ENCODE assay signal across 1 cellular context in genomic region chr2:48287971-48288370, GRCh38.
TF ChIP-seq lines count a peak whose summit lies in the region.

No MANE protein-coding gene starts in this region.

TF ChIP-seq in GM23338, 12 proteins besides CTCF, POLR2A, EP300 and RAD21 (continued from another document):
- no peak for TF ChIP-seq REST (IDR thresholded peaks at IDR 0.05; ENCODE audit: unreplicated experiment)
- TF ChIP-seq POLR2AphosphoS5 (IDR thresholded peaks at IDR 0.05; ENCODE audit: low read depth): no peak
- no peak for TF ChIP-seq ETS1 (IDR thresholded peaks at IDR 0.05)
- no peak for TF ChIP-seq ZNF114 (CRISPR knock-in tag; IDR thresholded peaks at IDR 0.05)
- no peak for TF ChIP-seq EZH2phosphoT487 (IDR thresholded peaks at IDR 0.05; ENCODE audit: unreplicated experiment)
- no peak for TF ChIP-seq STAT1 (IDR thresholded peaks at IDR 0.05; ENCODE audit: unreplicated experiment)
- no peak for TF ChIP-seq CREB1 (CRISPR knock-in tag; IDR thresholded peaks at IDR 0.05; ENCODE audit: low read depth)
- TF ChIP-seq NANOG (IDR thresholded peaks at IDR 0.05; ENCODE audit: borderline replicate concordance): no peak
